ENCODE assay signal across 13 cellular contexts in genomic region chr17:44757918-44758413, GRCh38. TPM values are rescaled to one million over a fixed set of nuclear protein-coding genes. Genes with fewer than 3 reads are reported as not detected.
DNase-seq lines count a peak whose midpoint lies in the region; ATAC-seq and TF ChIP-seq lines count a peak whose summit lies in the region.
"Had no signal": no experiment of that assay in that cellular context is flagged by ENCODE, and none has a peak within 500 bp of the region (broad histone marks: within the 10 kb centered on the region; RNA-seq: fewer than 3 reads in every experiment).

No MANE protein-coding gene starts in this region.

- no peak for TF ChIP-seq CTCF in brain (conservative IDR thresholded peaks at IDR 0.05)
- TF ChIP-seq CTCF in mesothelial cell of epicardium (IDR thresholded peaks at IDR 0.05; ENCODE audit: unreplicated experiment), result no peak

- H3K27ac Mint-ChIP-seq in brain (peak overlapping the region in 3 of 5 experiments; percentile 59 to 81 (median 62)), mesothelial cell of epicardium (no peak overlapping the region)

- H3K36me3 Mint-ChIP-seq in brain, result no peaks in the 10 kb centered on the region
- no peaks in the 10 kb centered on the region for H3K36me3 Mint-ChIP-seq in mesothelial cell of epicardium

- intact Hi-C loops in Right ventricle myocardium inferior (cut with DNase I) (no loop called here), cardiac septum (cut with DNase I) (no loop called here), sciatic nerve (cut with DNase I) (no loop called here)

- H3K27me3 Mint-ChIP-seq in brain, result peaks cover 16% of the 10 kb centered on the region
- H3K27me3 Mint-ChIP-seq in mesothelial cell of epicardium (ENCODE audit: low read depth), result peaks cover 28% of the 10 kb centered on the region

- ATAC-seq in Right ventricle myocardium inferior (peak; percentile 3), HG02610 (IDR thresholded peaks at IDR 0.05; ENCODE audit: unreplicated experiment) (no peak), sciatic nerve (no peak)

- H3K9me3 Mint-ChIP-seq in brain (no peaks in the 10 kb centered on the region), mesothelial cell of epicardium (no peaks in the 10 kb centered on the region)

- H3K4me3 Mint-ChIP-seq in brain (peak overlapping the region; percentile 77 to 80 (median 78)), mesothelial cell of epicardium (peak overlapping the region; percentile 59)

- DNase-seq in Right ventricle myocardium inferior (ENCODE audit: missing footprints), result peak; percentile 37
- no peak for DNase-seq in cardiac septum (ENCODE audit: low spot score)
- no peak for DNase-seq in mesothelial cell of epicardium (ENCODE audit: low spot score in 2 of 2, unreplicated experiment in 2 of 2)
- no peak for DNase-seq in RPMI8226
- no peak for DNase-seq in sciatic nerve (ENCODE audit: low spot score)
- DNase-seq in dedifferentiated amniotic fluid mesenchymal stem cell (ENCODE audit: extremely low spot score), result no peak
- DNase-seq: activated CD4-positive, alpha-beta T cell treated with anti-CD3 and anti-CD28 coated beads for 1 hour; activated effector memory CD4-positive, alpha-beta T cell treated with Interleukin-2 at 50 U/mL for 16 hours; lower lobe of right lung; NCI-H1092; stimulated activated CD4-positive, alpha-beta T cell treated with anti-CD3 and anti-CD28 coated beads, Interleukin-1b, Interleukin-23, amount 100 ng/mL, for 48 hours had no signal

- peaks cover 12% of the 10 kb centered on the region for H3K4me1 Mint-ChIP-seq in brain
- H3K4me1 Mint-ChIP-seq in mesothelial cell of epicardium, result no peaks in the 10 kb centered on the region

RNA-seq across cellular contexts. Expression of gene ADAM11, which starts 0.8 kb away (rescaled TPM):
- 20.0 TPM for total RNA-seq in Right ventricle myocardium inferior
- total RNA-seq in cardiac septum, result 1.00 TPM
- polyA plus RNA-seq in brain (ENCODE audit: insufficient read depth, low read depth, low replicate concordance), result 5.5 TPM
- total RNA-seq in mesothelial cell of epicardium, result 8.5 to 10.1 TPM (median 9.2 TPM) in 3 replicates
- total RNA-seq in sciatic nerve, result 0.53 TPM

RNA-seq across cellular contexts. Expression of gene DBF4B, which starts 49.5 kb away (rescaled TPM):
- total RNA-seq in Right ventricle myocardium inferior (3.8 TPM), cardiac septum (5.9 TPM), mesothelial cell of epicardium (16.9 to 17.9 TPM (median 17.6 TPM) in 3 replicates), sciatic nerve (10.3 TPM)
- polyA plus RNA-seq in brain (ENCODE audit: insufficient read depth, low read depth, low replicate concordance), result 11.2 TPM
